ENCODE assay signal across 8 cellular contexts in the genomic region with DNA sequence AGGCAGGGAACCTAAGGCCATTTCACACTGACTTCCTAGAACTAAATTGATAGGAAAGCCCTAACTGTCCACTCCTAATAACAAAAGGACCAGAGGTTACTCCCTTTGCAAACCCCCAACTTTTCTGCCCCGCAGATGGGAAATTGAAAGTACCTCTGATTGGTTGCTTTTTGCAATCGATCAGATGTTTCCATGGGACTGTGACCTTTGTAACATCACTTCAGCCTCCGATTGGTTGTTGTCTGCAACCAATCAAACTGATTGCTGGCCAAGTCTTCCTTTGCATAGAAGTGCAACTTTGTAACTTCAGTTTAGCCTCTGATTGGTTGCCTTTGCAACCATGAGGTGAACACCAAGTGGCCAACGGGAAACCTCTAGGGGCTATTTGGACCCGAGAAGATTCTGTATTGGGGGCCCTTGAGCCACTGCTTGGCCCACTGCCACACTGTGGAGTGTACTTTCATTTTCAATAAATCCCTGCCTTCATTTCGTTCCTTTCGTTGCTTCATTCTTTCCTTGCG. TPM values are rescaled to one million over a fixed set of nuclear protein-coding genes. Genes with fewer than 3 reads are reported as not detected.
A peak's percentile ranks its signal among the peaks of the same experiment; 100 is the strongest.
DNase-seq lines count a peak whose midpoint lies in the region; ATAC-seq, FAIRE-seq and TF ChIP-seq lines count a peak whose summit lies in the region.

No MANE protein-coding gene starts in this region.

- peak in 3 of 8 donors; percentile 42 to 83 (median 48) for ATAC-seq in heart right ventricle
- ATAC-seq in Right ventricle myocardium inferior: no peak
- no peak for ATAC-seq in HG03432 (IDR thresholded peaks at IDR 0.05; ENCODE audit: unreplicated experiment)

- TF ChIP-seq CTCF in heart right ventricle (IDR thresholded peaks at IDR 0.05): no peak

- no peaks in the 10 kb centered on the region for H3K4me1 ChIP-seq in heart right ventricle

- no peaks in the 10 kb centered on the region for H3K27me3 ChIP-seq in heart right ventricle

- 63 to 75% methylated on average over 8 of the region's 8 CpGs for WGBS in heart right ventricle, 2 donors

- FAIRE-seq in urothelium cell line (lab: Jason Lieb, UNC): peak; percentile 48

- H3K36me3 ChIP-seq in heart right ventricle: no peaks in the 10 kb centered on the region

- H3K27ac ChIP-seq in heart right ventricle: no peak overlapping the region

- peak overlapping the region in 7 of 10 donors; percentile 7 to 44 (median 41) for H3K4me3 ChIP-seq in heart right ventricle

- intact Hi-C loops in heart right ventricle (cut with DNase I) (no loop called here), Right ventricle myocardium inferior (cut with DNase I) (no loop called here)

- DNase-seq in heart right ventricle (no peak), Right ventricle myocardium inferior (ENCODE audit: missing footprints) (no peak), SHP77 treated with DMSO at 0.1 percent for 48 hours (lab: John Stamatoyannopoulos, UW) (peak; percentile 86), iPS-NIHi11 (ENCODE audit: low spot score) (peak; percentile 40), urothelium cell line (ENCODE audit: low spot score) (peak; percentile 70), COLO829 (ENCODE audit: low spot score) (no peak), islet precursor cell (no peak)

- H3K9me3 ChIP-seq in heart right ventricle: no peaks in the 10 kb centered on the region

RNA-seq across cellular contexts. Expression of gene KNL1, which starts 11.3 kb away (rescaled TPM):
- total RNA-seq in heart right ventricle (1 to 10 TPM in 4 of 10 donors, under 1 TPM in 6; 0.21 to 2.6 (median 0.73) TPM), Right ventricle myocardium inferior (0.54 TPM)
- polyA plus RNA-seq in heart right ventricle: under 1 TPM; 0.10 to 0.22 TPM

RNA-seq across cellular contexts. Expression of gene RPUSD2, which starts 13.7 kb away (rescaled TPM):
- total RNA-seq in heart right ventricle: 10 to 100 TPM in 6 of 10 donors, 1 to 10 TPM in 4; 7.4 to 14.8 (median 10.7) TPM
- polyA plus RNA-seq in heart right ventricle: 10 to 100 TPM in 1 of 2 donors, 1 to 10 TPM in 1; 9.6 to 11.0 TPM
- 8.3 TPM for total RNA-seq in Right ventricle myocardium inferior

RNA-seq across cellular contexts. Expression of gene CCDC32, which starts 17.9 kb away (rescaled TPM):
- 10 to 100 TPM; 16.0 to 30.1 (median 21.6) TPM for total RNA-seq in heart right ventricle
- polyA plus RNA-seq in heart right ventricle: 10 to 100 TPM; 25.0 to 37.5 TPM
- total RNA-seq in Right ventricle myocardium inferior: 15.6 TPM

Comparison
In these comparisons a context has a peak if more than half of its experiments do, and no peak if none do; other contexts are left out.
1. DNase-seq: peak in SHP77 treated with DMSO at 0.1 percent for 48 hours (single experiment), iPS-NIHi11 (single experiment) and urothelium cell line (single experiment); none in heart right ventricle (0 of 2), Right ventricle myocardium inferior (single experiment), COLO829 (single experiment) and islet precursor cell (single experiment).